ENCODE assay signal across 10 cellular contexts in genomic region chr2:230779141-230779523, GRCh38.
DNase-seq lines count a peak whose midpoint lies in the region; ATAC-seq lines count a peak whose summit lies in the region.
"Had no signal": no experiment of that assay in that cellular context is flagged by ENCODE, and none has a peak within 500 bp of the region (broad histone marks: within the 10 kb centered on the region; RNA-seq: fewer than 3 reads in every experiment).

No MANE protein-coding gene starts in this region.

- no peaks in the 10 kb centered on the region for H3K27me3 Mint-ChIP-seq in CD4-positive, alpha-beta memory T cell
- H3K27me3 Mint-ChIP-seq in T-helper 17 cell (no peaks in the 10 kb centered on the region), immature natural killer cell (ENCODE audit: low read depth in 3 of 3) (peaks cover 2 to 7% (median 4%) of the 10 kb centered on the region in 3 donors)

- peaks cover 62 to 84% (median 76%) of the 10 kb centered on the region in 4 donors for H3K4me1 Mint-ChIP-seq in CD4-positive, alpha-beta memory T cell
- H3K4me1 Mint-ChIP-seq in T-helper 17 cell (peaks cover 63% of the 10 kb centered on the region), immature natural killer cell (peaks cover 79 to 89% of the 10 kb centered on the region in 2 donors)

- no peaks in the 10 kb centered on the region for H3K27me3 ChIP-seq in CD4-positive, alpha-beta memory T cell (ENCODE audit: insufficient read depth, low read length)
- H3K27me3 ChIP-seq in H7 (ENCODE audit: control insufficient read depth, insufficient read depth, low read length), result no peaks in the 10 kb centered on the region

- H3K27ac Mint-ChIP-seq in CD4-positive, alpha-beta memory T cell, result peak overlapping the region; percentile 43 to 90 (median 82)
- H3K27ac Mint-ChIP-seq in T-helper 17 cell, result peak overlapping the region; percentile 83
- peak overlapping the region in 4 of 6 donors; percentile 16 to 44 (median 30) for H3K27ac Mint-ChIP-seq in immature natural killer cell

- H3K9me3 ChIP-seq in CD4-positive, alpha-beta memory T cell (ENCODE audit: control insufficient read depth in 1 of 2, low read length in 2 of 2), result no peaks in the 10 kb centered on the region
- no peaks in the 10 kb centered on the region for H3K9me3 ChIP-seq in T-helper 17 cell (ENCODE audit: control insufficient read depth, low read length, poor library complexity, severe bottlenecking)

- intact Hi-C loops in CD4-positive, alpha-beta memory T cell (cut with micrococcal nuclease), result no loop called here

- no peak overlapping the region for H3K4me3 ChIP-seq in CD4-positive, alpha-beta memory T cell (ENCODE audit: low read length in 2 of 2)
- no peak overlapping the region for H3K4me3 ChIP-seq in H7 (ENCODE audit: insufficient read depth, low read depth, low read length)
- H3K4me3 ChIP-seq: K562 had no signal

- POLR2A ChIA-PET in CD4-positive, alpha-beta memory T cell (lab: Charles Lee; ENCODE audit: partially characterized antibody), result interaction anchor here (1.3 to 7.6 kb wide), 4 partner anchors 9 to 65 kb away, joined by 4 to 142 read pairs (median 9); no protein-coding TSS in a partner anchor

- H3K4me1 ChIP-seq in CD4-positive, alpha-beta memory T cell (ENCODE audit: insufficient read depth, low read length), result peaks cover 90% of the 10 kb centered on the region

- ATAC-seq in GM19351 (IDR thresholded peaks at IDR 0.05; ENCODE audit: unreplicated experiment) (peak; percentile 31), T-helper 17 cell (peak; percentile 64)
- ATAC-seq: K562 had no signal

- peak in 2 of 5 donors; percentile 17 to 20 for DNase-seq in CD4-positive, alpha-beta memory T cell
- DNase-seq in T-helper 17 cell (no peak), immature natural killer cell (no peak), pons (ENCODE audit: low spot score) (no peak), H7 (no peak), cerebellar nuclear complex (lab: John Stamatoyannopoulos, UW) (no peak), H4 (ENCODE audit: low spot score) (no peak)
- DNase-seq: WERI-Rb-1 had no signal

- peak overlapping the region; percentile 28 for H3K27ac ChIP-seq in CD4-positive, alpha-beta memory T cell (ENCODE audit: low read depth, low read length)
- H3K27ac ChIP-seq: WERI-Rb-1 had no signal

- H3K9me3 Mint-ChIP-seq in CD4-positive, alpha-beta memory T cell, result no peaks in the 10 kb centered on the region
- no peaks in the 10 kb centered on the region for H3K9me3 Mint-ChIP-seq in immature natural killer cell

- H3K36me3 Mint-ChIP-seq in CD4-positive, alpha-beta memory T cell, result peaks cover 6 to 36% of the 10 kb centered on the region in 2 donors
- H3K36me3 Mint-ChIP-seq in T-helper 17 cell (ENCODE audit: low read depth), result peaks cover 6% of the 10 kb centered on the region
- peaks cover under 1 to 10% (median 5%) of the 10 kb centered on the region in 3 donors for H3K36me3 Mint-ChIP-seq in immature natural killer cell

- CTCF ChIA-PET in CD4-positive, alpha-beta memory T cell (lab: Charles Lee; ENCODE audit: partially characterized antibody), result interaction anchor here (1.4 to 5.7 kb wide), 5 partner anchors 9 to 65 kb away, joined by 4 to 45 read pairs (median 13); no protein-coding TSS in a partner anchor

- peak overlapping the region in 7 of 8 donors; percentile 22 to 76 (median 62) for H3K4me3 Mint-ChIP-seq in CD4-positive, alpha-beta memory T cell
- peak overlapping the region; percentile 58 for H3K4me3 Mint-ChIP-seq in T-helper 17 cell
- peak overlapping the region; percentile 9 to 62 (median 26) for H3K4me3 Mint-ChIP-seq in immature natural killer cell

- peaks cover 4% of the 10 kb centered on the region for H3K36me3 ChIP-seq in CD4-positive, alpha-beta memory T cell (ENCODE audit: insufficient read depth, low read length)
- no peaks in the 10 kb centered on the region; the same call in 1 of the 2 replicates for H3K36me3 ChIP-seq in H7 (replicated peaks; ENCODE audit: control insufficient read depth, insufficient read depth, low read length)
- H3K36me3 ChIP-seq: WERI-Rb-1 had no signal

Comparison
In these comparisons a context has a peak if more than half of its experiments do, and no peak if none do; other contexts are left out.
1. H3K27ac Mint-ChIP-seq: peak in every context shown above with its lines; median percentile 83 in T-helper 17 cell; 82 in CD4-positive, alpha-beta memory T cell; 30 in immature natural killer cell.